Comparison of ENCODE assay signal across 20 cellular contexts in the genomic region with DNA sequence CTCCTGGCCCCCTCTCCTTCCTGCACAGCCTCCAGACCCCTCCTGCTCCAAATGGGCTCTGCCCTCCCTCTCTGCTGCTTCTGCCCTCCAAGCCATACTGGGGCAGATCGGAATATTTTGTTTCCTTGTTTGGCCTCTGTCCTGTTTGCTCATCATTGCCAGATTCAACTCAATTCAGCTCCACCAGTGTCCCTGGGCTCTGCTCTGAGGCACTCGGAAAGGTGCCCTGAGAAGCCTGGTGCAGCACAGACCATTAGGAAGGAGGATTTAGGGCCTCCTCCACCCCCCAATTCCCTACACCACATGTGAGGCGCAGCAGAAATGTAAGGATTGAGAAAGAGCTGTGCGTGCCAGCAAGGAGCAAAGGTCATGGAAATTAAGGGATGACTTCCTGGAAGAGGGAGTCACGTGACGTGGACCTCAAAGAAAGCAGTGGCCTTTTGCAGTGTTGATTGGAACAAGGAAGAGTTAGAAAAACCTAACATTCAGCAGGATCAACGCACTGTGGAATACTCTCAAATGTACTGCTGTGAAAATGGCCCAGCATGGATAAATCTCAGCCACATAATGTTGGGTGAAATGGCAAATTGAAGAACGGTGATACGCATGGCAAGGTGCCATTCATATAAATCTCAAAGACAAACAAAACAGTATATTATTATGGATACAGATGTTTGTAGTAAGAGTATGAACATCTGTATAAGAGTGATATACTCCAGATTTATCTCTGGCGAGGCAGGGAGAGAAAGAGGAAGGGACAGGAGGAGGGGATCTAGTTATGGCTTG. TPM values are rescaled to one million over a fixed set of nuclear protein-coding genes. Genes with fewer than 3 reads are reported as not detected.
DNase-seq lines count a peak whose midpoint lies in the region; ATAC-seq and TF ChIP-seq lines count a peak whose summit lies in the region.
"Had no signal": no experiment of that assay in that cellular context is flagged by ENCODE, and none has a peak within 500 bp of the region (broad histone marks: within the 10 kb centered on the region; RNA-seq: fewer than 3 reads in every experiment).

No MANE protein-coding gene starts in this region.

- H3K4me3 ChIP-seq in duodenal mucosa (ENCODE audit: low read depth in 1 of 2, low read length in 2 of 2) (peak overlapping the region in 1 of 2 donors; percentile 37), muscle layer of duodenum (ENCODE audit: low read depth in 1 of 2, low read length in 2 of 2) (no peak overlapping the region)
- H3K4me3 ChIP-seq: coronary artery, SJSA1, thyroid gland had no signal

- H3K9me3 Mint-ChIP-seq in activated naive CD4-positive, alpha-beta T cell treated with anti-CD3 and anti-CD28 coated beads, Interleukin-2, amount 50 U/mL, for 72 hours = no peaks in the 10 kb centered on the region
- H3K9me3 Mint-ChIP-seq: activated naive CD8-positive, alpha-beta T cell treated with anti-CD3 and anti-CD28 coated beads for 36 hours; T-helper 2 cell treated with Interferon-gamma antibody and Interleukin-4, amounts not matched to agents 5 μg/mL and 100 μg/mL, for 36 hours had no signal

- no peak overlapping the region for H3K27ac Mint-ChIP-seq in activated naive CD4-positive, alpha-beta T cell treated with anti-CD3 and anti-CD28 coated beads, Interleukin-2, amount 50 U/mL, for 72 hours
- H3K27ac Mint-ChIP-seq: activated naive CD8-positive, alpha-beta T cell treated with anti-CD3 and anti-CD28 coated beads for 36 hours; T-helper 2 cell treated with Interferon-gamma antibody and Interleukin-4, amounts not matched to agents 5 μg/mL and 100 μg/mL, for 36 hours had no signal

- H3K27ac ChIP-seq in duodenal mucosa (ENCODE audit: low read depth, low read length) = peak overlapping the region; percentile 69
- H3K27ac ChIP-seq in muscle layer of duodenum (ENCODE audit: low read length) = peak overlapping the region; percentile 81
- H3K27ac ChIP-seq: coronary artery, SJSA1, thyroid gland had no signal

- no peak for ATAC-seq in HG03520 (IDR thresholded peaks at IDR 0.05; ENCODE audit: unreplicated experiment)
- ATAC-seq in activated naive CD4-positive, alpha-beta T cell treated with anti-CD3 and anti-CD28 coated beads, Interleukin-2, amount 50 U/mL, for 72 hours = no peak

- H3K36me3 Mint-ChIP-seq in activated naive CD4-positive, alpha-beta T cell treated with anti-CD3 and anti-CD28 coated beads, Interleukin-2, amount 50 U/mL, for 72 hours = peaks cover 5 to 7% of the 10 kb centered on the region in 2 donors
- H3K36me3 Mint-ChIP-seq: activated naive CD8-positive, alpha-beta T cell treated with anti-CD3 and anti-CD28 coated beads for 36 hours had no signal

- H3K9ac ChIP-seq in duodenal mucosa (ENCODE audit: low read depth in 1 of 2, low read length in 2 of 2) = peak overlapping the region in 1 of 2 donors; percentile 52

- DNase-seq in NCI-H1092 (lab: John Stamatoyannopoulos, UW) (no peak), T1000 (lab: John Stamatoyannopoulos, UW) (no peak)
- no peak for DNase-seq in activated naive CD4-positive, alpha-beta T cell treated with anti-CD3 and anti-CD28 coated beads, Interleukin-2, amount 50 U/mL, for 72 hours (ENCODE audit: low spot score in 2 of 2)
- DNase-seq: activated CD4-positive, alpha-beta T cell treated with anti-CD3 and anti-CD28 coated beads for 1 hour; activated naive CD8-positive, alpha-beta T cell treated with anti-CD3 and anti-CD28 coated beads for 36 hours; GDM1; kidney; mesendoderm; NCI-H774; retina; thyroid gland had no signal

- H3K4me1 ChIP-seq in duodenal mucosa (ENCODE audit: control insufficient read depth in 1 of 2, insufficient read depth in 2 of 2, low read length in 2 of 2) = peaks cover 15 to 29% of the 10 kb centered on the region in 2 donors
- peaks cover 0 to 8% of the 10 kb centered on the region in 2 donors for H3K4me1 ChIP-seq in muscle layer of duodenum (ENCODE audit: control insufficient read depth in 1 of 2, insufficient read depth in 2 of 2, low read length in 2 of 2)

- H3K27me3 ChIP-seq in duodenal mucosa (ENCODE audit: control insufficient read depth in 1 of 2, insufficient read depth in 2 of 2, low read length in 2 of 2) (peaks cover 4 to 12% of the 10 kb centered on the region in 2 donors), muscle layer of duodenum (ENCODE audit: low read depth, low read length) (peaks cover 19% of the 10 kb centered on the region)
- H3K27me3 ChIP-seq: thyroid gland had no signal

- H3K36me3 ChIP-seq in duodenal mucosa (ENCODE audit: control insufficient read depth in 1 of 2, insufficient read depth in 2 of 2, low read length in 2 of 2) (no peaks in the 10 kb centered on the region), muscle layer of duodenum (ENCODE audit: control insufficient read depth in 1 of 2, insufficient read depth in 2 of 2, low read length in 2 of 2) (no peaks in the 10 kb centered on the region)
- H3K36me3 ChIP-seq: SJSA1, thyroid gland had no signal

- H3K9me3 ChIP-seq in duodenal mucosa (ENCODE audit: control insufficient read depth in 1 of 2, low read length in 2 of 2) (no peaks in the 10 kb centered on the region), muscle layer of duodenum (ENCODE audit: control insufficient read depth in 1 of 2, low read length in 2 of 2) (no peaks in the 10 kb centered on the region)
- H3K9me3 ChIP-seq: SJSA1, thyroid gland had no signal

TF ChIP-seq in PFSK-1, 5 proteins besides CTCF, POLR2A, EP300 and RAD21:
- TF ChIP-seq FOXP2 (optimal IDR thresholded peaks at IDR 0.05; ENCODE audit: borderline replicate concordance, extremely low read depth, extremely low read length, insufficient read depth) (no peak), TAF1 (IDR thresholded peaks at IDR 0.05; ENCODE audit: borderline replicate concordance, insufficient read depth, low read length) (0 out of 2 replicates have a peak, but pooled peaks have one; percentile 23)

RNA-seq across cellular contexts. Expression of a gene that starts 4.2 kb away (rescaled TPM):
- polyA plus RNA-seq in PFSK-1 (2012; ENCODE audit: insufficient read length, low read depth) = 50.4 TPM
- total RNA-seq in activated naive CD4-positive, alpha-beta T cell treated with anti-CD3 and anti-CD28 coated beads, Interleukin-2, amount 50 U/mL, for 72 hours = not detected
- total RNA-seq: activated CD8-positive, alpha-beta memory T cell treated with anti-CD3 and anti-CD28 coated beads for 36 hours; activated naive CD8-positive, alpha-beta T cell treated with anti-CD3 and anti-CD28 coated beads for 36 hours; OCI-LY7; SJSA1 had no signal
